ENCODE assay signal across 8 cellular contexts in the genomic region with DNA sequence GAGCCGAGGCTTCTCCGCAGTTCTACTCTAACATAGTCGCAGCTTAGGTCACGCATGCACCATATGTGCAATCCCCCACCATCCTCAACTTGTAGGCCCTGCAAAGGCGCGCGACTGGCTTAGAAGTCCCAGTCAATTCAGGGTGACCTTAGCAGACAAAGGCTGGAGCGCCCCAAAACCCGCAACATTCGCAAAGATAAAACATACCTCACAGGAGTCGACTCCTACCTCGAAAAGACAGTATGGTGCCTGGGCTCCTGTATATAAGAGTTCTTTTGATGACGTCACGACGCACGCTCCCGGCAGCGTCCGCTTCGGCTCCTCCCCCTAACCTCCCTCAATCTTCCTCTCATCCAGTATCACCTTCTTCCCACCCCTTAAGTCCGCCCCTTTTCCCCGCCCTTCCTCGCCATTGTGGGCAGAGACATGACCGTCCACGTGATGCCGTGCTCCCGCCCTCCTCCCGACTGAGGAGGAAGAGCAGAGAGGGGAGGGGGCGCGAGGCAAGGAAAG.
DNase-seq lines count a peak whose midpoint lies in the region; ATAC-seq and TF ChIP-seq lines count a peak whose summit lies in the region.

Gene GAS5, minus strand, starts transcription at position 237 of the 513 bp plus-strand sequence.

- peak within 1 kb of the TSS; percentile 90 for H3K27ac ChIP-seq in cingulate gyrus (ENCODE audit: low read depth, low read length)

- TF ChIP-seq CTCF in AG10803 (conservative IDR thresholded peaks at IDR 0.05; ENCODE audit: low read length): no peak

- DNase-seq in AG10803 (ENCODE audit: low read depth) (peak; percentile 99), NCI-H510A (lab: John Stamatoyannopoulos, UW) (peak; percentile 98), kidney glomerular epithelial cell (lab: John Stamatoyannopoulos, UW) (peak; percentile 99)
- DNase-seq in activated CD4-positive, alpha-beta T cell treated with anti-CD3 and anti-CD28 coated beads for 1 hour: peak; percentile 97
- peak; percentile 99 for DNase-seq in stimulated activated CD4-positive, alpha-beta T cell treated with anti-CD3 and anti-CD28 coated beads, Interleukin-1b, Interleukin-23, amount 100 ng/mL, for 1 hour (ENCODE audit: low read depth in 2 of 2)

- H3K4me3 ChIP-seq in AG10803 (ENCODE audit: low read length): peak within 1 kb of the TSS; percentile 96

- peak; percentile 59 for ATAC-seq in GM19035 (IDR thresholded peaks at IDR 0.05; ENCODE audit: unreplicated experiment)
- peak; percentile 73 for ATAC-seq in HG03354 (IDR thresholded peaks at IDR 0.05; ENCODE audit: poor library complexity, severe bottlenecking, unreplicated experiment)

Comparison
In these comparisons a context has a peak if more than half of its experiments do, and no peak if none do; other contexts are left out.
1. Peak in every context shown above with its lines: DNase-seq, ATAC-seq, H3K4me3 ChIP-seq and H3K27ac ChIP-seq.